In genomic region chr7:158239290-158239981, GRCh38 we compare ENCODE assay signal across 1 cellular context.
TF ChIP-seq lines count a peak whose summit lies in the region.

No MANE protein-coding gene starts in this region.

TF ChIP-seq in HepG2, 621 proteins besides CTCF, POLR2A, EP300 and RAD21 (continued from another document):
- no peak for TF ChIP-seq AFF4 (CRISPR knock-in tag; IDR thresholded peaks at IDR 0.05)
- TF ChIP-seq ZNF136 (CRISPR knock-in tag; IDR thresholded peaks at IDR 0.05; ENCODE audit: low read depth), result no peak
- TF ChIP-seq SRY (CRISPR knock-in tag; IDR thresholded peaks at IDR 0.05), result no peak
- TF ChIP-seq CCAR2 (optimal IDR thresholded peaks at IDR 0.05; ENCODE audit: low read depth, low read length), result no peak
- TF ChIP-seq NBN (conservative IDR thresholded peaks at IDR 0.05), result no peak
- no peak for TF ChIP-seq XBP1 (CRISPR knock-in tag; IDR thresholded peaks at IDR 0.05)
- TF ChIP-seq ZNF737 (CRISPR knock-in tag; IDR thresholded peaks at IDR 0.05; ENCODE audit: borderline replicate concordance), result no peak
- TF ChIP-seq MAZ (IDR thresholded peaks at IDR 0.05; ENCODE audit: borderline replicate concordance, low read depth, low read length), result no peak
- no peak for TF ChIP-seq MAZ (CRISPR knock-in tag; IDR thresholded peaks at IDR 0.05; ENCODE audit: low read depth)
- no peak for TF ChIP-seq ZBTB37 (CRISPR knock-in tag; IDR thresholded peaks at IDR 0.05)
- no peak for TF ChIP-seq DNMT3B (CRISPR knock-in tag; conservative IDR thresholded peaks at IDR 0.05)
TF ChIP-seq in HepG2: peak in this region for 0.
